13 cellular contexts compared by ENCODE assay signal in genomic region chr7:77576856-77577255, GRCh38. TPM values are rescaled to one million over a fixed set of nuclear protein-coding genes. Genes with fewer than 3 reads are reported as not detected.
DNase-seq lines count a peak whose midpoint lies in the region; ATAC-seq and TF ChIP-seq lines count a peak whose summit lies in the region.
"Had no signal": no experiment of that assay in that cellular context is flagged by ENCODE, and none has a peak within 500 bp of the region (broad histone marks: within the 10 kb centered on the region; RNA-seq: fewer than 3 reads in every experiment).

No MANE protein-coding gene starts in this region.

- no peak overlapping the region for H2BK5ac ChIP-seq in H9 (ENCODE audit: insufficient read length, low read length)

- no peak overlapping the region for H2BK120ac ChIP-seq in H9 (ENCODE audit: low read depth, low read length, poor library complexity, severe bottlenecking)

- TF ChIP-seq CTCF in H9 (conservative IDR thresholded peaks at IDR 0.05) (no peak), WTC11 (IDR thresholded peaks at IDR 0.05) (no peak), natural killer cell (IDR thresholded peaks at IDR 0.05) (no peak)

- CTCF ChIA-PET in WTC11 (lab: Charles Lee): no interaction called here

- H3K4ac ChIP-seq in H9 (ENCODE audit: low read depth, low read length): no peak overlapping the region

- H3K23me2 ChIP-seq in H9 (ENCODE audit: insufficient read length, low read depth, low read length, poor library complexity, severe bottlenecking): no peaks in the 10 kb centered on the region

- no peak for DNase-seq in H9
- no peak for DNase-seq in WTC11 (ENCODE audit: low spot score)
- no peak for DNase-seq in natural killer cell
- no peak for DNase-seq in hypothalamus (lab: John Stamatoyannopoulos, UW)
- DNase-seq in NCI-H2196 (lab: John Stamatoyannopoulos, UW; ENCODE audit: unreplicated experiment): no peak
- DNase-seq in glomerular visceral epithelial cell (ENCODE audit: extremely low spot score): no peak
- DNase-seq: Caco-2; CD8-positive, alpha-beta memory T cell; GF-D8; HCEC 1CT; HFFc6 had no signal

- no peak overlapping the region for H3K4me3 Mint-ChIP-seq in H9
- no peak overlapping the region for H3K4me3 Mint-ChIP-seq in WTC11
- no peak overlapping the region for H3K4me3 Mint-ChIP-seq in natural killer cell
- H3K4me3 Mint-ChIP-seq: CD8-positive, alpha-beta memory T cell; HFFc6 had no signal

- H3K18ac ChIP-seq in H9 (ENCODE audit: insufficient read length, low read depth, low read length): no peak overlapping the region

- no peak overlapping the region for H4K91ac ChIP-seq in H9 (ENCODE audit: insufficient read length, low read depth, low read length)

- POLR2A ChIA-PET in WTC11 (lab: Charles Lee): no interaction called here

- H4K20me1 ChIP-seq in H9 (ENCODE audit: control insufficient read depth, insufficient read depth, insufficient read length): no peaks in the 10 kb centered on the region

- no peaks in the 10 kb centered on the region for H3K9me3 ChIP-seq in H9 (ENCODE audit: control insufficient read depth, low read depth, low read length)
- H3K9me3 ChIP-seq: A549, Caco-2 had no signal

- no CpG with 5 or more reads among the region's 3 CpGs for WGBS in H9 (ENCODE audit: extremely low coverage, insufficient read length, low lambda C conversion rate)

- no peak overlapping the region for H3K14ac ChIP-seq in H9 (ENCODE audit: insufficient read depth, low read length)

- H3K27ac ChIP-seq in H9 (ENCODE audit: insufficient read length, low read depth, low read length): no peak overlapping the region
- H3K27ac ChIP-seq: A549, HL-60 had no signal

- no peak overlapping the region for H2BK12ac ChIP-seq in H9 (ENCODE audit: insufficient read length, low read depth, low read length)

- no peak overlapping the region for H3T11ph ChIP-seq in H9 (ENCODE audit: low read length)

- H2AFZ ChIP-seq in H9 (ENCODE audit: low read length): no peak overlapping the region

- no peak overlapping the region for H3K56ac ChIP-seq in H9 (ENCODE audit: insufficient read length, low read depth, low read length)

- no peaks in the 10 kb centered on the region for H3K79me2 ChIP-seq in H9 (ENCODE audit: insufficient read depth, low read length)

- H4K5ac ChIP-seq in H9 (ENCODE audit: insufficient read length, low read depth, low read length): no peak overlapping the region

- no peak overlapping the region for H2BK20ac ChIP-seq in H9 (ENCODE audit: low read depth, low read length, poor library complexity, severe bottlenecking)

- no peaks in the 10 kb centered on the region for H3K4me1 Mint-ChIP-seq in H9
- H3K4me1 Mint-ChIP-seq in WTC11: no peaks in the 10 kb centered on the region
- H3K4me1 Mint-ChIP-seq in natural killer cell: peaks cover 48 to 73% of the 10 kb centered on the region in 2 donors
- H3K4me1 Mint-ChIP-seq: CD8-positive, alpha-beta memory T cell had no signal

- no peaks in the 10 kb centered on the region for H3K9me3 Mint-ChIP-seq in H9
- no peaks in the 10 kb centered on the region for H3K9me3 Mint-ChIP-seq in WTC11
- H3K9me3 Mint-ChIP-seq in natural killer cell: no peaks in the 10 kb centered on the region
- H3K9me3 Mint-ChIP-seq: CD8-positive, alpha-beta memory T cell; HFFc6 had no signal

- H3K79me1 ChIP-seq in H9 (ENCODE audit: insufficient read depth, low read depth, low read length, poor library complexity, severe bottlenecking): peaks cover 9% of the 10 kb centered on the region

- H3K27me3 Mint-ChIP-seq in H9 (ENCODE audit: low read depth) (no peaks in the 10 kb centered on the region), WTC11 (ENCODE audit: low read depth) (no peaks in the 10 kb centered on the region), natural killer cell (ENCODE audit: low read depth in 2 of 2) (no peaks in the 10 kb centered on the region)
- H3K27me3 Mint-ChIP-seq: CD8-positive, alpha-beta memory T cell had no signal

- H2BK15ac ChIP-seq in H9 (ENCODE audit: low read depth, low read length): no peak overlapping the region

- intact Hi-C loops in natural killer cell (cut with micrococcal nuclease): no loop called here

- no peak overlapping the region for H4K8ac ChIP-seq in H9 (replicated peaks; ENCODE audit: insufficient read length, low read depth, low read length)

- no peaks in the 10 kb centered on the region for H3K27me3 ChIP-seq in H9 (ENCODE audit: insufficient read depth, low read length)

- H3K27ac Mint-ChIP-seq in H9 (peak overlapping the region in 2 of 3 experiments; percentile 16 to 74; a peak in 1 of 7 replicates), WTC11 (peak overlapping the region; percentile 33; the same call in 1 of the 2 replicates), natural killer cell (peak overlapping the region; percentile 7 to 65)
- H3K27ac Mint-ChIP-seq: CD8-positive, alpha-beta memory T cell; HFFc6 had no signal

- H3K4me2 ChIP-seq in H9 (ENCODE audit: insufficient read depth, insufficient read length, low read length): no peak overlapping the region
- H3K4me2 ChIP-seq: A549 had no signal

- H3K23ac ChIP-seq in H9 (ENCODE audit: insufficient read length, low read depth, low read length): no peak overlapping the region

- H3K36me3 Mint-ChIP-seq in H9 (ENCODE audit: insufficient read depth in 1 of 3, low read depth in 3 of 3) (peaks cover 13 to 53% (median 34%) of the 10 kb centered on the region in 3 experiments; a peak in 6 of 7 replicates), WTC11 (peaks cover 25% of the 10 kb centered on the region), natural killer cell (peaks cover 8% of the 10 kb centered on the region)

- no peak overlapping the region for H2AK5ac ChIP-seq in H9 (ENCODE audit: insufficient read length, low read length)

- ATAC-seq in WTC11: no peak
- ATAC-seq in natural killer cell: no peak
- ATAC-seq: A549 had no signal

- H3K4me1 ChIP-seq in H9 (ENCODE audit: insufficient read depth, low read length): no peaks in the 10 kb centered on the region
- H3K4me1 ChIP-seq: Caco-2 had no signal

- H3K9ac ChIP-seq in H9 (ENCODE audit: extremely low read depth, insufficient read length, low read length): no peak overlapping the region

TF ChIP-seq in WTC11, 78 proteins besides CTCF, POLR2A, EP300 and RAD21:
- TF ChIP-seq ZNF317 (CRISPR knock-in tag; IDR thresholded peaks at IDR 0.05; ENCODE audit: borderline replicate concordance, low read depth) (no peak), RELA (CRISPR knock-in tag; IDR thresholded peaks at IDR 0.05; ENCODE audit: borderline replicate concordance) (no peak), EMX1 (CRISPR knock-in tag; IDR thresholded peaks at IDR 0.05) (no peak), TEAD4 (CRISPR knock-in tag; IDR thresholded peaks at IDR 0.05) (no peak), ZBTB21 (CRISPR knock-in tag; IDR thresholded peaks at IDR 0.05; ENCODE audit: borderline replicate concordance) (no peak), SOX15 (CRISPR knock-in tag; IDR thresholded peaks at IDR 0.05) (no peak)
- TF ChIP-seq, protein P1, sequence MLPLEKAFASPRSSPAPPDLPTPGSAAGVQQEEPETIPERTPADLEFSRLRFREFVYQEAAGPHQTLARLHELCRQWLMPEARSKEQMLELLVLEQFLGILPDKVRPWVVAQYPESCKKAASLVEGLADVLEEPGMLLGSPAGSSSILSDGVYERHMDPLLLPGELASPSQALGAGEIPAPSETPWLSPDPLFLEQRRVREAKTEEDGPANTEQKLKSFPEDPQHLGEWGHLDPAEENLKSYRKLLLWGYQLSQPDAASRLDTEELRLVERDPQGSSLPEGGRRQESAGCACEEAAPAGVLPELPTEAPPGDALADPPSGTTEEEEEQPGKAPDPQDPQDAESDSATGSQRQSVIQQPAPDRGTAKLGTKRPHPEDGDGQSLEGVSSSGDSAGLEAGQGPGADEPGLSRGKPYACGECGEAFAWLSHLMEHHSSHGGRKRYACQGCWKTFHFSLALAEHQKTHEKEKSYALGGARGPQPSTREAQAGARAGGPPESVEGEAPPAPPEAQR (CRISPR knock-in tag; IDR thresholded peaks at IDR 0.05): no peak
- TF ChIP-seq, protein P2, sequence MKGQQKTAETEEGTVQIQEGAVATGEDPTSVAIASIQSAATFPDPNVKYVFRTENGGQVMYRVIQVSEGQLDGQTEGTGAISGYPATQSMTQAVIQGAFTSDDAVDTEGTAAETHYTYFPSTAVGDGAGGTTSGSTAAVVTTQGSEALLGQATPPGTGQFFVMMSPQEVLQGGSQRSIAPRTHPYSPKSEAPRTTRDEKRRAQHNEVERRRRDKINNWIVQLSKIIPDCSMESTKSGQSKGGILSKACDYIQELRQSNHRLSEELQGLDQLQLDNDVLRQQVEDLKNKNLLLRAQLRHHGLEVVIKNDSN (CRISPR knock-in tag; IDR thresholded peaks at IDR 0.05): no peak

RNA-seq across cellular contexts. Expression of gene PTPN12, which starts 39.8 kb away (rescaled TPM):
- total RNA-seq in H9 (2021) (124 and 128 TPM in 2 replicates), WTC11 (2021) (92.1 to 102 TPM (median 95.8 TPM) in 3 replicates), natural killer cell (100 to 1,000 TPM; 261 to 396 (median 263) TPM)
